Comparison of ENCODE assay signal across 33 cellular contexts in genomic region chr7:42662862-42663261, GRCh38.
"Had no signal": no experiment of that assay in that cellular context is flagged by ENCODE, and none has a peak within 500 bp of the region (broad histone marks: within the 10 kb centered on the region; RNA-seq: fewer than 3 reads in every experiment).

No MANE protein-coding gene starts in this region.

- H3K4me2 ChIP-seq: KMS-11, PC-9 had no signal

- H2AFZ ChIP-seq: PC-9 had no signal

- H3K27ac Mint-ChIP-seq: activated CD4-positive, alpha-beta memory T cell treated with anti-CD3 and anti-CD28 coated beads, Interleukin-2, amount 10 ng/mL, durations not matched to agents 7 days and 5 days; activated CD8-positive, alpha-beta memory T cell treated with anti-CD3 and anti-CD28 coated beads, Interleukin-2, amount 10 ng/mL, durations not matched to agents 7 days and 5 days; activated naive CD8-positive, alpha-beta T cell treated with anti-CD3 and anti-CD28 coated beads for 36 hours; activated T-cell treated with anti-CD3 and anti-CD28 coated beads, Interleukin-2, amount 50 U/mL, for 72 hours; activated T-helper 17 cell treated with anti-CD3 and anti-CD28 coated beads, Interleukin-2, amount 50 U/mL, for 72 hours had no signal

- H3K4me3 Mint-ChIP-seq: activated CD4-positive, alpha-beta memory T cell treated with anti-CD3 and anti-CD28 coated beads, Interleukin-2, amount 10 ng/mL, durations not matched to agents 7 days and 5 days; activated CD8-positive, alpha-beta memory T cell treated with anti-CD3 and anti-CD28 coated beads, Interleukin-2, amount 10 ng/mL, durations not matched to agents 7 days and 5 days; activated naive CD8-positive, alpha-beta T cell treated with anti-CD3 and anti-CD28 coated beads for 36 hours; activated T-cell treated with anti-CD3 and anti-CD28 coated beads, Interleukin-2, amount 50 U/mL, for 72 hours; activated T-helper 17 cell treated with anti-CD3 and anti-CD28 coated beads, Interleukin-2, amount 50 U/mL, for 72 hours; central memory CD8-positive, alpha-beta T cell had no signal

- H3K36me3 ChIP-seq: ascending aorta, cardiac muscle cell, SJCRH30, WERI-Rb-1 had no signal

- DNase-seq: activated CD4-positive, alpha-beta memory T cell treated with anti-CD3 and anti-CD28 coated beads, Interleukin-2, amount 10 ng/mL, durations not matched to agents 7 days and 5 days; activated CD4-positive, alpha-beta T cell treated with anti-CD3 and anti-CD28 coated beads for 1 hour; activated CD4-positive, alpha-beta T cell treated with anti-CD3 and anti-CD28 coated beads for 48 hours; activated CD4-positive, CD25-positive, alpha-beta regulatory T cell; activated CD8-positive, alpha-beta memory T cell treated with anti-CD3 and anti-CD28 coated beads for 24 hours; activated CD8-positive, alpha-beta memory T cell treated with anti-CD3 and anti-CD28 coated beads, Interleukin-2, amount 10 ng/mL, durations not matched to agents 7 days and 5 days; activated effector memory CD4-positive, alpha-beta T cell treated with anti-CD3 and anti-CD28 coated beads, Interleukin-2, amount 50 U/mL, for 16 hours; activated naive CD4-positive, alpha-beta T cell; activated naive CD4-positive, alpha-beta T cell treated with anti-CD3 and anti-CD28 coated beads, Interleukin-2, amount 50 U/mL, for 16 hours; activated naive CD8-positive, alpha-beta T cell treated with anti-CD3 and anti-CD28 coated beads for 36 hours; activated T-cell treated with anti-CD3 and anti-CD28 coated beads, Interleukin-2, amount 50 U/mL, for 1 hour; activated T-cell treated with anti-CD3 and anti-CD28 coated beads, Interleukin-2, amount 50 U/mL, for 72 hours; amygdala; NCI-H1105; NCI-H1417 treated with DMSO at 0.1 percent for 48 hours; NCI-H187 treated with DMSO at 0.1 percent for 48 hours; NCI-H2081; NCI-H2171 treated with DMSO at 0.1 percent for 48 hours; NCI-H2227 treated with DMSO at 0.1 percent for 48 hours; NCI-H446; NCI-H510A treated with DMSO at 0.1 percent for 48 hours; NCI-H69; PC-9; SJCRH30; T1000; WERI-Rb-1 had no signal

- H3K4me3 ChIP-seq: ascending aorta, cardiac muscle cell, PC-9, SJCRH30, SK-N-MC had no signal

- H3K4me1 ChIP-seq: ascending aorta had no signal

- H3K9ac ChIP-seq: KMS-11 had no signal

- H3K4me1 Mint-ChIP-seq: activated CD4-positive, alpha-beta memory T cell treated with anti-CD3 and anti-CD28 coated beads, Interleukin-2, amount 10 ng/mL, durations not matched to agents 7 days and 5 days; activated CD8-positive, alpha-beta memory T cell treated with anti-CD3 and anti-CD28 coated beads, Interleukin-2, amount 10 ng/mL, durations not matched to agents 7 days and 5 days; activated naive CD8-positive, alpha-beta T cell treated with anti-CD3 and anti-CD28 coated beads for 36 hours; activated T-helper 17 cell treated with anti-CD3 and anti-CD28 coated beads, Interleukin-2, amount 50 U/mL, for 72 hours; central memory CD8-positive, alpha-beta T cell had no signal

- H3K27me3 ChIP-seq: ascending aorta, cardiac muscle cell, SJCRH30 had no signal

- H3K36me3 Mint-ChIP-seq: activated CD8-positive, alpha-beta memory T cell treated with anti-CD3 and anti-CD28 coated beads, Interleukin-2, amount 10 ng/mL, durations not matched to agents 7 days and 5 days; activated naive CD8-positive, alpha-beta T cell treated with anti-CD3 and anti-CD28 coated beads for 36 hours had no signal

- H3K27me3 Mint-ChIP-seq: activated CD4-positive, alpha-beta memory T cell treated with anti-CD3 and anti-CD28 coated beads, Interleukin-2, amount 10 ng/mL, durations not matched to agents 7 days and 5 days; activated CD8-positive, alpha-beta memory T cell treated with anti-CD3 and anti-CD28 coated beads, Interleukin-2, amount 10 ng/mL, durations not matched to agents 7 days and 5 days; activated T-helper 17 cell treated with anti-CD3 and anti-CD28 coated beads, Interleukin-2, amount 50 U/mL, for 72 hours; central memory CD8-positive, alpha-beta T cell had no signal

- H3K9me3 ChIP-seq: SJCRH30 had no signal

- H3K27ac ChIP-seq: ascending aorta, cardiac muscle cell, KMS-11, PC-9, RWPE1, SJCRH30, SK-N-MC, WERI-Rb-1 had no signal
